ENCODE assay signal across 11 cellular contexts in genomic region chr12:100229036-100229635, GRCh38. TPM values are rescaled to one million over a fixed set of nuclear protein-coding genes. Genes with fewer than 3 reads are reported as not detected.
A peak's percentile ranks its signal among the peaks of the same experiment; 100 is the strongest.
DNase-seq lines count a peak whose midpoint lies in the region; ATAC-seq, FAIRE-seq and TF ChIP-seq lines count a peak whose summit lies in the region.
"Had no signal": no experiment of that assay in that cellular context is flagged by ENCODE, and none has a peak within 500 bp of the region (broad histone marks: within the 10 kb centered on the region; RNA-seq: fewer than 3 reads in every experiment).

No MANE protein-coding gene starts in this region.

- CTCF ChIA-PET in HEK293T (lab: Yijun Ruan, JAX), result interaction anchor here (0.7 to 1.0 kb wide), 2 partner anchors 169 to 175 kb away, joined by 4 to 6 read pairs; no protein-coding TSS in a partner anchor

- H3K27ac ChIP-seq in sigmoid colon, result no peak overlapping the region

- peaks cover 0 to 17% (median 0%) of the 10 kb centered on the region in 4 donors for H3K36me3 ChIP-seq in sigmoid colon

- FAIRE-seq in frontal cortex (lab: Jason Lieb, UNC), result no peak
- FAIRE-seq: G401.6 had no signal

- H3K4me1 ChIP-seq in sigmoid colon, result peaks cover 0 to 3% (median 0%) of the 10 kb centered on the region in 4 donors

- TF ChIP-seq CTCF in AG10803 (conservative IDR thresholded peaks at IDR 0.05; ENCODE audit: low read length) (no peak; the same call in 1 of the 2 replicates), fibroblast of the aortic adventitia (IDR thresholded peaks at IDR 0.05; ENCODE audit: insufficient read depth, low read length) (no peak), sigmoid colon (IDR thresholded peaks at IDR 0.05) (no peak)

- H3K4me3 ChIP-seq in AG10803 (ENCODE audit: low read length) (no peak overlapping the region), fibroblast of the aortic adventitia (ENCODE audit: low read depth, low read length) (no peak overlapping the region), sigmoid colon (no peak overlapping the region)

- no peaks in the 10 kb centered on the region for H3K27me3 ChIP-seq in sigmoid colon

- no peaks in the 10 kb centered on the region for H3K9me3 ChIP-seq in sigmoid colon

- WGBS in sigmoid colon, 2 donors, result 89 to 96% methylated on average over 5 of the region's 5 CpGs

- POLR2A ChIA-PET in HEK293T (lab: Yijun Ruan, JAX), result no interaction called here

- ATAC-seq in GM21360 (IDR thresholded peaks at IDR 0.05; ENCODE audit: unreplicated experiment), result no peak

- TF ChIP-seq POLR2A in sigmoid colon (IDR thresholded peaks at IDR 0.05), result no peak

- intact Hi-C loops in sigmoid colon (cut with DNase I), result no loop called here

- no peak for TF ChIP-seq EP300 in sigmoid colon (IDR thresholded peaks at IDR 0.05)

- DNase-seq in AG10803 (ENCODE audit: low read depth), result peak; percentile 3
- DNase-seq in HEK293T (ENCODE audit: extremely low spot score), result peak; percentile 23
- DNase-seq in RPMI8226, result peak; percentile 15
- DNase-seq in fibroblast of the aortic adventitia (ENCODE audit: low read depth), result peak; percentile 4
- no peak for DNase-seq in sigmoid colon
- no peak for DNase-seq in activated CD4-positive, alpha-beta T cell treated with anti-CD3 and anti-CD28 coated beads, Interleukin-2, amount 50 U/mL, for 4 hours
- no peak for DNase-seq in frontal cortex (ENCODE audit: low spot score in 2 of 2)
- DNase-seq: NCI-H1436, occipital lobe had no signal

TF ChIP-seq in HEK293T, 16 proteins besides CTCF, POLR2A, EP300 and RAD21:
- TF ChIP-seq PKNOX1 (IDR thresholded peaks at IDR 0.05) (0 out of 2 replicates have a peak, but pooled peaks have one; percentile 12), LEF1 (IDR thresholded peaks at IDR 0.05; ENCODE audit: borderline replicate concordance) (no peak)

RNA-seq across cellular contexts. Expression of gene ACTR6, which starts 28.5 kb away (rescaled TPM):
- total RNA-seq in fibroblast of the aortic adventitia (ENCODE audit: low replicate concordance) (9.2 and 30.0 TPM in 2 replicates), sigmoid colon (10 to 100 TPM in 3 of 4 donors, 1 to 10 TPM in 1; 9.1 to 31.4 (median 23.3) TPM), frontal cortex (53.0 TPM)
- polyA plus RNA-seq in sigmoid colon, result 10 to 100 TPM; 21.7 to 37.5 (median 34.8) TPM

RNA-seq across cellular contexts. Expression of gene DEPDC4, which starts 37.7 kb away (rescaled TPM):
- total RNA-seq in fibroblast of the aortic adventitia (ENCODE audit: low replicate concordance) (2.1 and 5.9 TPM in 2 replicates), sigmoid colon (under 1 TPM in 1 of 4 donors, not detected in 3; 0.82 TPM), frontal cortex (2.4 TPM)
- polyA plus RNA-seq in sigmoid colon, result 1 to 10 TPM in 2 of 3 donors, under 1 TPM in 1; 0.60 to 1.2 (median 1.1) TPM

RNA-seq across cellular contexts. Expression of gene SCYL2, which starts 37.8 kb away (rescaled TPM):
- 49.1 and 49.4 TPM in 2 replicates for total RNA-seq in fibroblast of the aortic adventitia (ENCODE audit: low replicate concordance)
- 10 to 100 TPM; 52.4 to 97.3 (median 67.0) TPM for total RNA-seq in sigmoid colon
- polyA plus RNA-seq in sigmoid colon, result 10 to 100 TPM; 17.5 to 26.8 (median 21.0) TPM
- total RNA-seq in frontal cortex, result 110 TPM

Comparison
In these comparisons a context has a peak if more than half of its experiments do, and no peak if none do; other contexts are left out.
1. DNase-seq: peak in AG10803 (single experiment), HEK293T (single experiment), RPMI8226 (single experiment) and fibroblast of the aortic adventitia (single experiment); none in sigmoid colon (single experiment), activated CD4-positive, alpha-beta T cell treated with anti-CD3 and anti-CD28 coated beads, Interleukin-2, amount 50 U/mL, for 4 hours (0 of 2) and frontal cortex (0 of 2).